Comparison of ENCODE assay signal across 21 cellular contexts in the genomic region with DNA sequence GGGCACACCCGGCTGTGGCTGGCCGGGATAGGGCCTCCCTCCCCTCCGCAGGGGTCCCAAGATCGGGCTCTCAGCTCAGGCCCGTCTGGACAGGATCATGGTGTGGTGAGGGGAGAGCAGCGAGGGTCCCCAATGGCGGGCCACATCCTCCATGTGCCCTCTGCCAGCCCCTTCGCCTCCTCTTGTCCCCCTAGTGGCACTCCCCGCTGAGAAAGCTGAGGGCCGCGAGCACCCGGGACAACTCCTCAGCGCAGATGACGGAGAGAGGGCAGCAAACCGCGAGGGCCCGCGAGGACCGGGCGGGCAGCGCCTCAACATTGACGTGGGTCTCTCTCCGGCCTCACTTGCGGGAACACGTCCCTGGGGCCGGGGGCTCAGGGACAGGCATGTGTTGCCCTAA. TPM values are rescaled to one million over a fixed set of nuclear protein-coding genes. Genes with fewer than 3 reads are reported as not detected.
"Had no signal": no experiment of that assay in that cellular context is flagged by ENCODE, and none has a peak within 500 bp of the region (broad histone marks: within the 10 kb centered on the region; RNA-seq: fewer than 3 reads in every experiment).

No MANE protein-coding gene starts in this region.

- DNase-seq: central memory CD4-positive, alpha-beta T cell; cortex of kidney; effector memory CD4-positive, alpha-beta T cell; gastrocnemius medialis; immature natural killer cell; left colon; occipital lobe; stimulated activated CD4-positive, alpha-beta T cell treated with anti-CD3 and anti-CD28 coated beads, Interleukin-2, amount 100 ng/mL, for 24 hours; stimulated activated CD4-positive, alpha-beta T cell treated with anti-CD3 and anti-CD28 coated beads, Interleukin-4, amount 100 ng/mL, for 4 hours; stimulated activated naive CD4-positive, alpha-beta T cell; stomach; trophoblast cell had no signal

- H2AFZ ChIP-seq: parathyroid adenoma had no signal

- H3K79me2 ChIP-seq: parathyroid adenoma had no signal

- FAIRE-seq: endometrium, keratinocyte had no signal

- H3K36me3 ChIP-seq: gastrocnemius medialis, prostate gland, stomach, thoracic aorta had no signal

- H3K27ac ChIP-seq: esophagus muscularis mucosa, gastrocnemius medialis, parathyroid adenoma, prostate gland, skin epidermis, stomach, thoracic aorta had no signal

- H3K4me3 ChIP-seq: esophagus muscularis mucosa, gastrocnemius medialis, prostate gland, skin epidermis, stomach, thoracic aorta had no signal

- H3K9ac ChIP-seq: parathyroid adenoma had no signal

- H3K4me1 ChIP-seq: esophagus muscularis mucosa, gastrocnemius medialis, parathyroid adenoma, prostate gland, stomach had no signal

- ATAC-seq: gastrocnemius medialis; left colon; natural killer cell treated with Interleukin-12 subunit alpha and Interleukin-12 subunit beta and Interleukin-15 and Interleukin-18, amount 100 ng/mL, for 72 hours; sciatic nerve had no signal

- H3K9me3 ChIP-seq: esophagus muscularis mucosa, gastrocnemius medialis, prostate gland, stomach, thoracic aorta had no signal

RNA-seq across cellular contexts. Expression of a gene that starts 24.6 kb away (rescaled TPM):
- total RNA-seq: gastrocnemius medialis had no signal
- polyA plus RNA-seq: immature natural killer cell, keratinocyte had no signal
